11 cellular contexts compared by ENCODE assay signal in the genomic region with DNA sequence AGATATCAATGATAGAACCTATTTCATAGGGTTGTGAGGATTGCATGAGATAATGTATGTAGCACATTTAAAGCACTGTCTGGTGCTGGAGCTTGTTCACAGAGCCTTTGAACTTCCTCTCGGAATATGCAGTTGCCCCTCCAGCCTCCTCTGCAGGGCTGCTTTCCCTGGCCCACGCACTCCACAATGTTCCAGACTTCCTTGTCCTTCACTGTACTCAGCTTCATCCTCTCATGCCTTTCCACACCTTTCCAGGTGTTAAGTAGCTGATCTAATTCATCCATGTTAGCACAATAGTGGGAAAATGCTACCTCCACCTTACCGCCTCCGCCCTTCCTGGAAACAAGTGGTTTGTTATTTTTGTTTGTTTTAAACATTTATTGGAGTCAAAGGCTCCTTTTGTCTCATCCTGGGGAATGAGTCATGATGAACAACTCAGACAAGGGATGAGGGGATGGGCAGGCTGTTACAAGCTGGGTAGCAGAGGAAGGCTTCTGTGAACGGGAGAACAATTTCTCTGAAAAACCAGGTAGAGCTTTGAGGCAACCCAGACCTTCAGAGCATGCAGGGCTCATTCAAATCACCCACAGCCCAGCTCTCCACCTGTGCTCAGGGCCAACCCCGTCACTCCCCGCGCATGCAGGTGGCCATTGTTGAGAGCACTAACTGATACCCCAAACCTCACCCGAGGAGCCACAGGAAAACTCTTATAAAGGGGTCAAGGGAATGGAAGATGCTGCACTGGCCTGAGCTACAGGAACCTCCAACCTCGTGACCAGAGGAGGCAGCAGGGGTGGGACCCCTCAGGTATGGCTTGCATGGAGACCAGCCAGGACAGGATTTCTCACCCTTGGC.
DNase-seq lines count a peak whose midpoint lies in the region; TF ChIP-seq lines count a peak whose summit lies in the region.
"Had no signal": no experiment of that assay in that cellular context is flagged by ENCODE, and none has a peak within 500 bp of the region (broad histone marks: within the 10 kb centered on the region; RNA-seq: fewer than 3 reads in every experiment).

No MANE protein-coding gene starts in this region.

- no peaks in the 10 kb centered on the region for H3K9me3 ChIP-seq in neutrophil

- H3K4me3 ChIP-seq in brain microvascular endothelial cell (ENCODE audit: low read depth, low read length) = no peak overlapping the region
- no peak overlapping the region for H3K4me3 ChIP-seq in neutrophil (ENCODE audit: low read depth in 1 of 2, low read length in 1 of 2)
- H3K4me3 ChIP-seq: dorsolateral prefrontal cortex, skin epidermis had no signal

- in situ Hi-C loops in brain microvascular endothelial cell (cut with HindIII; ENCODE audit: low pct_ligation_motif_present, low sequenced_read_pairs) = no loop called here

- no peaks in the 10 kb centered on the region for H3K36me3 Mint-ChIP-seq in activated CD4-positive, alpha-beta T cell treated with anti-CD3 and anti-CD28 coated beads, Interleukin-2, amount 10 ng/mL, durations not matched to agents 24 days and 14 days (ENCODE audit: low read depth)
- no peaks in the 10 kb centered on the region for H3K36me3 Mint-ChIP-seq in immature natural killer cell

- H3K36me3 ChIP-seq in brain microvascular endothelial cell (replicated peaks) (no peaks in the 10 kb centered on the region), neutrophil (no peaks in the 10 kb centered on the region)

- H3K27me3 ChIP-seq in brain microvascular endothelial cell (replicated peaks) (no peaks in the 10 kb centered on the region), neutrophil (no peaks in the 10 kb centered on the region)

- H3K4me1 ChIP-seq in neutrophil (ENCODE audit: control insufficient read depth in 1 of 2, insufficient read depth in 1 of 2, low read depth in 1 of 2, low read length in 1 of 2) = peaks cover 36 to 46% of the 10 kb centered on the region in 2 experiments

- peaks cover 8% of the 10 kb centered on the region for H3K9me3 Mint-ChIP-seq in activated CD4-positive, alpha-beta T cell treated with anti-CD3 and anti-CD28 coated beads, Interleukin-2, amount 10 ng/mL, durations not matched to agents 24 days and 14 days
- H3K9me3 Mint-ChIP-seq in immature natural killer cell = peaks cover 0 to 2% (median 0%) of the 10 kb centered on the region in 6 donors

- no peak overlapping the region for H3K27ac Mint-ChIP-seq in activated CD4-positive, alpha-beta T cell treated with anti-CD3 and anti-CD28 coated beads, Interleukin-2, amount 10 ng/mL, durations not matched to agents 24 days and 14 days
- H3K27ac Mint-ChIP-seq in immature natural killer cell = peak overlapping the region in 1 of 6 donors; percentile 17

- peaks cover 3% of the 10 kb centered on the region for H3K27me3 Mint-ChIP-seq in activated CD4-positive, alpha-beta T cell treated with anti-CD3 and anti-CD28 coated beads, Interleukin-2, amount 10 ng/mL, durations not matched to agents 24 days and 14 days
- peaks cover 1 to 12% (median 2%) of the 10 kb centered on the region in 3 donors for H3K27me3 Mint-ChIP-seq in immature natural killer cell (ENCODE audit: low read depth in 3 of 3)

- no peak overlapping the region for H3K4me3 Mint-ChIP-seq in activated CD4-positive, alpha-beta T cell treated with anti-CD3 and anti-CD28 coated beads, Interleukin-2, amount 10 ng/mL, durations not matched to agents 24 days and 14 days
- no peak overlapping the region for H3K4me3 Mint-ChIP-seq in immature natural killer cell

- H3K27ac ChIP-seq in brain microvascular endothelial cell (no peak overlapping the region), neutrophil (peak overlapping the region; percentile 68)
- H3K27ac ChIP-seq: dorsolateral prefrontal cortex, skin epidermis had no signal

- H3K4me1 Mint-ChIP-seq in activated CD4-positive, alpha-beta T cell treated with anti-CD3 and anti-CD28 coated beads, Interleukin-2, amount 10 ng/mL, durations not matched to agents 24 days and 14 days = peaks cover 14% of the 10 kb centered on the region
- peaks cover 34 to 39% of the 10 kb centered on the region in 2 donors for H3K4me1 Mint-ChIP-seq in immature natural killer cell

- peak; percentile 51 for DNase-seq in activated CD4-positive, alpha-beta T cell treated with anti-CD3 and anti-CD28 coated beads, Interleukin-2, amount 10 ng/mL, durations not matched to agents 24 days and 14 days
- no peak for DNase-seq in activated CD4-positive, alpha-beta T cell treated with anti-CD3 and anti-CD28 coated beads for 1 hour
- DNase-seq in HuH-7.5 (ENCODE audit: low spot score) (peak; percentile 19), brain microvascular endothelial cell (peak; percentile 27), NCI-H1105 treated with DMSO at 0.1 percent for 48 hours (lab: John Stamatoyannopoulos, UW) (no peak), OCI-M2 (lab: John Stamatoyannopoulos, UW; ENCODE audit: unreplicated experiment) (no peak), immature natural killer cell (no peak)
- DNase-seq: activated naive CD4-positive, alpha-beta T cell treated with Interleukin-2 at 50 U/mL for 16 hours; dorsolateral prefrontal cortex had no signal

- no peak for TF ChIP-seq CTCF in brain microvascular endothelial cell (IDR thresholded peaks at IDR 0.05; ENCODE audit: low read depth, low read length, missing control alignments)
- no peak for TF ChIP-seq CTCF in neutrophil (IDR thresholded peaks at IDR 0.05)

- intact Hi-C loops in activated CD4-positive, alpha-beta T cell treated with anti-CD3 and anti-CD28 coated beads, Interleukin-2, amount 10 ng/mL, durations not matched to agents 24 days and 14 days (cut with micrococcal nuclease) = no loop called here

Comparison
In these comparisons a context has a peak if more than half of its experiments do, and no peak if none do; other contexts are left out.
1. DNase-seq: peak in activated CD4-positive, alpha-beta T cell treated with anti-CD3 and anti-CD28 coated beads, Interleukin-2, amount 10 ng/mL, durations not matched to agents 24 days and 14 days (single experiment), HuH-7.5 (single experiment) and brain microvascular endothelial cell (single experiment); none in activated CD4-positive, alpha-beta T cell treated with anti-CD3 and anti-CD28 coated beads for 1 hour (single experiment), NCI-H1105 treated with DMSO at 0.1 percent for 48 hours (single experiment), OCI-M2 (single experiment) and immature natural killer cell (0 of 3).